In genomic region chr15:38818156-38818745, GRCh38 we compare ENCODE assay signal across 10 cellular contexts.
A peak's percentile ranks its signal among the peaks of the same experiment; 100 is the strongest.
DNase-seq lines count a peak whose midpoint lies in the region; ATAC-seq, FAIRE-seq and TF ChIP-seq lines count a peak whose summit lies in the region.
"Had no signal": no experiment of that assay in that cellular context is flagged by ENCODE, and none has a peak within 500 bp of the region (broad histone marks: within the 10 kb centered on the region; RNA-seq: fewer than 3 reads in every experiment).

No MANE protein-coding gene starts in this region.

- in situ Hi-C loops in mammary epithelial cell (cut with MboI; ENCODE audit: low sequenced_read_pairs in 2 of 2): loop anchor here in 1 of 2 donors (5.0 to 25.0 kb wide), 2 partner anchors 344 to 764 kb away; partner anchors contain the start of gene THBS1

- H3K4me3 ChIP-seq in A549 (no peak overlapping the region), RWPE2 (ENCODE audit: severe bottlenecking) (no peak overlapping the region), mammary epithelial cell (replicated peaks in 1 of 3; ENCODE audit: insufficient read depth in 1 of 3, low read depth in 2 of 3, low read length in 3 of 3) (no peak overlapping the region), uterus (no peak overlapping the region)
- H3K4me3 ChIP-seq: tibial artery had no signal

- FAIRE-seq in A549 (lab: Jason Lieb, UNC): no peak
- FAIRE-seq: bronchial epithelial cell had no signal

- no TSS peak for BruUV-seq in mammary epithelial cell (replicated peaks; lab: Mats Ljungman, UMichigan)

- POLR2A ChIA-PET in A549 (lab: Yijun Ruan, JAX): no interaction called here

- TF ChIP-seq POLR2A in A549 (IDR thresholded peaks at IDR 0.05; ENCODE audit: low read length) (no peak), uterus (IDR thresholded peaks at IDR 0.05) (no peak)

- peak in 1 of 2 experiments; percentile 67; a peak in 3 of 6 replicates for ATAC-seq in A549
- peak; percentile 9 for ATAC-seq in GM21515 (IDR thresholded peaks at IDR 0.05; ENCODE audit: unreplicated experiment)
- 0 out of 3 replicates have a peak, but pooled peaks have one; percentile 4 for ATAC-seq in RWPE2 (ENCODE audit: low read depth)

- intact Hi-C loops in mammary epithelial cell (cut with micrococcal nuclease) (loop anchor here (5.0 kb wide), 2 partner anchors 619 to 939 kb away; no protein-coding TSS in a partner anchor), uterus (cut with DNase I; ENCODE audit: low total_unique reads) (loop anchor here (5.0 kb wide), 1 partner anchor 764 kb away; the partner anchor contains the start of gene THBS1)

- DNase-seq in A549 (ENCODE audit: low read depth in 1 of 2, low spot score in 1 of 2) (no peak), RWPE2 (ENCODE audit: low spot score) (no peak), medulla oblongata (ENCODE audit: extremely low spot score) (peak; percentile 43), activated gamma-delta T cell treated with Interleukin-2 at 50 U/mL for 16 hours (no peak), mammary epithelial cell (no peak), uterus (no peak), cerebellar cortex (ENCODE audit: low spot score) (no peak)

- H3K4me1 ChIP-seq in A549 (peaks cover 14% of the 10 kb centered on the region), RWPE2 (ENCODE audit: insufficient read depth, poor library complexity, severe bottlenecking) (no peaks in the 10 kb centered on the region), mammary epithelial cell (ENCODE audit: insufficient read depth, low read length) (peaks cover 6% of the 10 kb centered on the region), uterus (no peaks in the 10 kb centered on the region)

- H3K4me2 ChIP-seq in A549: peak overlapping the region; percentile 47
- H3K4me2 ChIP-seq in mammary epithelial cell (ENCODE audit: insufficient read depth, low read depth, low read length): no peak overlapping the region

- TF ChIP-seq RAD21 in A549 (conservative IDR thresholded peaks at IDR 0.05 in 1 of 2, IDR thresholded peaks at IDR 0.05 in 1 of 2): no peak

- H3K27ac ChIP-seq in A549: peak overlapping the region; percentile 68 to 77
- H3K27ac ChIP-seq in RWPE2 (ENCODE audit: poor library complexity, severe bottlenecking): no peak overlapping the region
- no peak overlapping the region for H3K27ac ChIP-seq in mammary epithelial cell (ENCODE audit: insufficient read depth, low read depth, low read length)
- H3K27ac ChIP-seq in uterus: no peak overlapping the region
- H3K27ac ChIP-seq: tibial artery had no signal

- no peaks in the 10 kb centered on the region for H3K9me3 ChIP-seq in A549
- H3K9me3 ChIP-seq in RWPE2 (ENCODE audit: severe bottlenecking): no peaks in the 10 kb centered on the region
- H3K9me3 ChIP-seq in mammary epithelial cell (replicated peaks; ENCODE audit: insufficient read depth, low read length): no peaks in the 10 kb centered on the region
- no peaks in the 10 kb centered on the region for H3K9me3 ChIP-seq in uterus
- H3K9me3 ChIP-seq: tibial artery had no signal

- no peak overlapping the region for H2AFZ ChIP-seq in mammary epithelial cell (ENCODE audit: low read depth, low read length)

- H3K9ac ChIP-seq in mammary epithelial cell (ENCODE audit: insufficient read depth, low read length): no peak overlapping the region

- TF ChIP-seq CTCF in A549 (IDR thresholded peaks at IDR 0.05) (no peak), RWPE2 (IDR thresholded peaks at IDR 0.05; ENCODE audit: poor library complexity, severe bottlenecking) (no peak), mammary epithelial cell (conservative IDR thresholded peaks at IDR 0.05 in 1 of 2, IDR thresholded peaks at IDR 0.05 in 1 of 2; ENCODE audit: extremely low read depth in 1 of 2, insufficient read depth in 1 of 2, low read depth in 1 of 2, low read length in 2 of 2) (no peak), uterus (IDR thresholded peaks at IDR 0.05) (no peak)

- H3K36me3 ChIP-seq in RWPE2 (ENCODE audit: low read depth): no peaks in the 10 kb centered on the region
- no peaks in the 10 kb centered on the region for H3K36me3 ChIP-seq in mammary epithelial cell (ENCODE audit: insufficient read depth, low read length)
- no peaks in the 10 kb centered on the region for H3K36me3 ChIP-seq in uterus
- H3K36me3 ChIP-seq: tibial artery had no signal

- H4K20me1 ChIP-seq in mammary epithelial cell (ENCODE audit: insufficient read depth, low read length): no peaks in the 10 kb centered on the region

- H3K27me3 ChIP-seq in RWPE2 (ENCODE audit: insufficient read depth, poor library complexity, severe bottlenecking) (no peaks in the 10 kb centered on the region), mammary epithelial cell (ENCODE audit: insufficient read depth, low read length) (no peaks in the 10 kb centered on the region), uterus (no peaks in the 10 kb centered on the region)
- H3K27me3 ChIP-seq: tibial artery had no signal

- TF ChIP-seq EP300 in A549 (IDR thresholded peaks at IDR 0.05): no peak

- CTCF ChIA-PET in A549 (lab: Yijun Ruan, JAX): interaction anchor here (1.5 kb wide), 1 partner anchor 23 kb away, joined by 3 read pairs; no protein-coding TSS in a partner anchor
- CTCF ChIA-PET in mammary epithelial cell (lab: Charles Lee; ENCODE audit: low non-redundant PET): no interaction called here

- 81% methylated on average over 8 of the region's 9 CpGs for WGBS in A549 (ENCODE audit: missing lambda C conversion rate)
- 95% methylated on average over 9 of the region's 9 CpGs for WGBS in mammary epithelial cell (ENCODE audit: low coverage, missing lambda C conversion rate)

- dilution Hi-C loops in mammary epithelial cell (cut with HindIII; ENCODE audit: low sequenced_read_pairs): loop anchor here (5.0 to 10.0 kb wide), 3 partner anchors 106 to 754 kb away; no protein-coding TSS in a partner anchor

- no peaks in the 10 kb centered on the region for H3K79me2 ChIP-seq in mammary epithelial cell (ENCODE audit: insufficient read depth, low read length)

TF ChIP-seq in A549, 52 proteins besides CTCF, POLR2A, EP300 and RAD21:
- no peak for TF ChIP-seq CHD4 (IDR thresholded peaks at IDR 0.05; ENCODE audit: borderline replicate concordance)
- no peak for TF ChIP-seq USF2 (IDR thresholded peaks at IDR 0.05)
TF ChIP-seq in A549: peak in this region for 0.

Comparison
In these comparisons a context has a peak if more than half of its experiments do, and no peak if none do; other contexts are left out.
1. H3K27ac ChIP-seq: peak in A549 (2 of 2); none in RWPE2 (single experiment), mammary epithelial cell (single experiment) and uterus (0 of 2).